Comparison of ENCODE assay signal across 8 cellular contexts in genomic region chr16:8869212-8869987, GRCh38. TPM values are rescaled to one million over a fixed set of nuclear protein-coding genes. Genes with fewer than 3 reads are reported as not detected.
DNase-seq lines count a peak whose midpoint lies in the region; ATAC-seq and TF ChIP-seq lines count a peak whose summit lies in the region.

No MANE protein-coding gene starts in this region.

- TF ChIP-seq POLR2A in NB4 (IDR thresholded peaks at IDR 0.05; ENCODE audit: extremely low read depth, insufficient read length) = no peak

- H3K27me3 ChIP-seq in duodenal mucosa (ENCODE audit: control insufficient read depth in 1 of 2, insufficient read depth in 2 of 2, low read length in 2 of 2) (no peaks in the 10 kb centered on the region), neuronal stem cell (ENCODE audit: control insufficient read depth in 3 of 3, insufficient read depth in 3 of 3, low read depth in 1 of 3, low read length in 3 of 3) (no peaks in the 10 kb centered on the region)

- H3K9ac ChIP-seq in duodenal mucosa (ENCODE audit: low read depth in 1 of 2, low read length in 2 of 2) = peak overlapping the region; percentile 54 to 57
- no peak overlapping the region for H3K9ac ChIP-seq in neuronal stem cell (ENCODE audit: low read depth, low read length, poor library complexity)

- DNase-seq in NB4 (ENCODE audit: low read depth) (peak; percentile 56), neuronal stem cell (ENCODE audit: low spot score) (no peak), mucosa of gallbladder (ENCODE audit: low spot score) (no peak)

- H2BK15ac ChIP-seq in neuronal stem cell (ENCODE audit: low read length) = peak overlapping the region; percentile 77

- H3K14ac ChIP-seq in neuronal stem cell (ENCODE audit: low read length) = no peak overlapping the region

- no peak overlapping the region for H3K4ac ChIP-seq in neuronal stem cell (ENCODE audit: low read length)

- H3K23ac ChIP-seq in neuronal stem cell (ENCODE audit: low read depth, low read length, poor library complexity) = peak overlapping the region; percentile 92

- no peaks in the 10 kb centered on the region for H3K36me3 ChIP-seq in duodenal mucosa (ENCODE audit: control insufficient read depth in 1 of 2, insufficient read depth in 2 of 2, low read length in 2 of 2)
- H3K36me3 ChIP-seq in neuronal stem cell (replicated peaks in 1 of 2; ENCODE audit: control insufficient read depth in 2 of 2, insufficient read depth in 2 of 2, low read length in 2 of 2) = peaks cover 2 to 14% of the 10 kb centered on the region in 2 donors

- H2AFZ ChIP-seq in neuronal stem cell (ENCODE audit: low read length) = peak overlapping the region; percentile 86

- H3K4me2 ChIP-seq in neuronal stem cell (ENCODE audit: insufficient read depth, low read length, poor library complexity, severe bottlenecking) = peak overlapping the region; percentile 68

- H4K8ac ChIP-seq in neuronal stem cell (ENCODE audit: low read depth, low read length) = peak overlapping the region; percentile 57

- no CpG with 5 or more reads among the region's 37 CpGs for WGBS in neuronal stem cell (ENCODE audit: extremely low coverage in 2 of 2, insufficient read length in 2 of 2, insufficient replicate concordance in 1 of 2), 2 donors

- H3K4me3 ChIP-seq in GM08714 (ENCODE audit: low read length) = peak overlapping the region; percentile 62; the same call in 1 of the 2 replicates
- peak overlapping the region; percentile 62 for H3K4me3 ChIP-seq in NB4 (ENCODE audit: low read depth, low read length)
- peak overlapping the region; percentile 68 to 72 for H3K4me3 ChIP-seq in duodenal mucosa (ENCODE audit: low read depth in 1 of 2, low read length in 2 of 2)
- peak overlapping the region; percentile 33 to 42 for H3K4me3 ChIP-seq in neuronal stem cell (ENCODE audit: low read length in 2 of 2)

- TF ChIP-seq CTCF in NB4 (IDR thresholded peaks at IDR 0.05; ENCODE audit: low read depth, low read length) = no peak

- peak overlapping the region; percentile 9 for H2BK5ac ChIP-seq in neuronal stem cell (ENCODE audit: low read length)

- peak overlapping the region; percentile 50 for H2BK120ac ChIP-seq in neuronal stem cell (ENCODE audit: low read depth, low read length)

- H3K9me3 ChIP-seq in duodenal mucosa (ENCODE audit: control insufficient read depth in 1 of 2, low read length in 2 of 2) (no peaks in the 10 kb centered on the region), neuronal stem cell (replicated peaks in 1 of 2; ENCODE audit: control insufficient read depth in 2 of 2, insufficient read depth in 1 of 2, low read depth in 1 of 2, low read length in 2 of 2) (no peaks in the 10 kb centered on the region)

- ATAC-seq in HG02973 (IDR thresholded peaks at IDR 0.05; ENCODE audit: unreplicated experiment) = no peak
- no peak for ATAC-seq in HG03196 (IDR thresholded peaks at IDR 0.05; ENCODE audit: unreplicated experiment)
- no peak for ATAC-seq in GM19328 (IDR thresholded peaks at IDR 0.05; ENCODE audit: unreplicated experiment)

- H2BK12ac ChIP-seq in neuronal stem cell (ENCODE audit: low read length) = no peak overlapping the region

- no peak overlapping the region for H4K91ac ChIP-seq in neuronal stem cell (ENCODE audit: low read depth, low read length, poor library complexity)

- H3K18ac ChIP-seq in neuronal stem cell (ENCODE audit: low read length) = peak overlapping the region; percentile 94

- peaks cover 7% of the 10 kb centered on the region for H3K79me1 ChIP-seq in neuronal stem cell (ENCODE audit: low read depth, low read length)

- H2AK5ac ChIP-seq in neuronal stem cell (ENCODE audit: low read depth, low read length) = no peak overlapping the region

- peaks cover 36 to 40% of the 10 kb centered on the region in 2 donors for H3K4me1 ChIP-seq in duodenal mucosa (ENCODE audit: control insufficient read depth in 1 of 2, insufficient read depth in 2 of 2, low read length in 2 of 2)
- H3K4me1 ChIP-seq in neuronal stem cell (ENCODE audit: control insufficient read depth in 2 of 2, insufficient read depth in 1 of 2, low read depth in 1 of 2, low read length in 2 of 2) = peaks cover 17 to 19% of the 10 kb centered on the region in 2 donors

- H3K27ac ChIP-seq in duodenal mucosa (ENCODE audit: low read depth, low read length) = no peak overlapping the region
- no peak overlapping the region for H3K27ac ChIP-seq in neuronal stem cell (replicated peaks; ENCODE audit: low read length)

RNA-seq across cellular contexts. Expression of gene CARHSP1, which starts 0.6 kb away (rescaled TPM):
- polyA plus RNA-seq in neuronal stem cell (2013, experiment 1 of 2) = 107 TPM
- 99.5 TPM for polyA plus RNA-seq in neuronal stem cell (2013, experiment 2 of 2)
- total RNA-seq in mucosa of gallbladder = 68.8 TPM

RNA-seq across cellular contexts. Expression of gene LITAFD, which starts 12.8 kb away (rescaled TPM):
- polyA plus RNA-seq in neuronal stem cell (2013, experiment 1 of 2) = not detected
- polyA plus RNA-seq in neuronal stem cell (2013, experiment 2 of 2) = not detected
- not detected for total RNA-seq in mucosa of gallbladder
